8 cellular contexts compared by ENCODE assay signal in genomic region chr5:168679515-168679920, GRCh38.
DNase-seq lines count a peak whose midpoint lies in the region; ATAC-seq and TF ChIP-seq lines count a peak whose summit lies in the region.

No MANE protein-coding gene starts in this region.

- no peak overlapping the region for H3K4me3 Mint-ChIP-seq in CD8-positive, alpha-beta memory T cell

- H3K9me3 ChIP-seq in CD8-positive, alpha-beta memory T cell (ENCODE audit: low read length) = no peaks in the 10 kb centered on the region
- H3K9me3 ChIP-seq in MG63 (no peaks in the 10 kb centered on the region), right atrium auricular region (no peaks in the 10 kb centered on the region)

- peak; percentile 66 for ATAC-seq in GM21423 (IDR thresholded peaks at IDR 0.05; ENCODE audit: unreplicated experiment)
- no peak for ATAC-seq in GM19324 (IDR thresholded peaks at IDR 0.05; ENCODE audit: low FRiP score, unreplicated experiment)

- peaks cover 0 to 2% of the 10 kb centered on the region in 2 donors for H3K27me3 Mint-ChIP-seq in CD8-positive, alpha-beta memory T cell

- DNase-seq in CD8-positive, alpha-beta memory T cell = peak; percentile 13 to 62 (median 30)
- DNase-seq in MG63 (peak; percentile 54), SKM-1 treated with dmso at 0.1 percent for 144 hours (lab: John Stamatoyannopoulos, UW; ENCODE audit: unreplicated experiment) (peak; percentile 17), amniotic epithelial cell (ENCODE audit: low read depth) (peak; percentile 60), right atrium auricular region (ENCODE audit: low spot score) (peak; percentile 83), renal cortical epithelial cell (ENCODE audit: low read depth) (peak; percentile 66)

- H3K27ac ChIP-seq in CD8-positive, alpha-beta memory T cell (ENCODE audit: low read depth, low read length) = no peak overlapping the region
- no peak overlapping the region for H3K27ac ChIP-seq in right atrium auricular region

- no peak overlapping the region for H3K4me3 ChIP-seq in CD8-positive, alpha-beta memory T cell (ENCODE audit: low read length)
- no peak overlapping the region for H3K4me3 ChIP-seq in MG63
- no peak overlapping the region for H3K4me3 ChIP-seq in right atrium auricular region

- no peaks in the 10 kb centered on the region for H3K36me3 Mint-ChIP-seq in CD8-positive, alpha-beta memory T cell

- peaks cover 0 to 11% (median 4%) of the 10 kb centered on the region in 3 donors for H3K4me1 Mint-ChIP-seq in CD8-positive, alpha-beta memory T cell

- H3K27ac Mint-ChIP-seq in CD8-positive, alpha-beta memory T cell = no peak overlapping the region

- H3K4me1 ChIP-seq in CD8-positive, alpha-beta memory T cell (ENCODE audit: insufficient read depth, low read length) = no peaks in the 10 kb centered on the region
- peaks cover 0 to 34% of the 10 kb centered on the region in 2 donors for H3K4me1 ChIP-seq in right atrium auricular region

- POLR2A ChIA-PET in CD8-positive, alpha-beta memory T cell (lab: Charles Lee) = no interaction called here

- no peaks in the 10 kb centered on the region for H3K27me3 ChIP-seq in CD8-positive, alpha-beta memory T cell (ENCODE audit: insufficient read depth, low read length, poor library complexity, severe bottlenecking)
- H3K27me3 ChIP-seq in MG63 (no peaks in the 10 kb centered on the region), right atrium auricular region (no peaks in the 10 kb centered on the region)

- H3K36me3 ChIP-seq in CD8-positive, alpha-beta memory T cell (ENCODE audit: insufficient read depth, low read length) = no peaks in the 10 kb centered on the region
- H3K36me3 ChIP-seq in MG63 = no peaks in the 10 kb centered on the region
- peaks cover 7% of the 10 kb centered on the region for H3K36me3 ChIP-seq in right atrium auricular region

- H3K9me3 Mint-ChIP-seq in CD8-positive, alpha-beta memory T cell = no peaks in the 10 kb centered on the region

- peak; percentile 87 to 95 for TF ChIP-seq CTCF in right atrium auricular region (IDR thresholded peaks at IDR 0.05)

- CTCF ChIA-PET in CD8-positive, alpha-beta memory T cell (lab: Charles Lee) = interaction anchor here (0.7 to 1.9 kb wide), 4 partner anchors 10 to 410 kb away, joined by 3 to 8 read pairs (median 4); no protein-coding TSS in a partner anchor

Comparison
In these comparisons a context has a peak if more than half of its experiments do, and no peak if none do; other contexts are left out.
1. DNase-seq: peak in every context shown above with its lines; median percentile 83 in right atrium auricular region; 66 in renal cortical epithelial cell; 60 in amniotic epithelial cell; 54 in MG63; 30 in CD8-positive, alpha-beta memory T cell; 17 in SKM-1 treated with dmso at 0.1 percent for 144 hours.